23 cellular contexts compared by ENCODE assay signal in genomic region chr17:5092139-5093010, GRCh38. TPM values are rescaled to one million over a fixed set of nuclear protein-coding genes. Genes with fewer than 3 reads are reported as not detected.
DNase-seq lines count a peak whose midpoint lies in the region; ATAC-seq, FAIRE-seq and TF ChIP-seq lines count a peak whose summit lies in the region.
"Had no signal": no experiment of that assay in that cellular context is flagged by ENCODE, and none has a peak within 500 bp of the region (broad histone marks: within the 10 kb centered on the region; RNA-seq: fewer than 3 reads in every experiment).

No MANE protein-coding gene starts in this region.

- H3K79me2 ChIP-seq in PC-3 (ENCODE audit: low read length) (no peaks in the 10 kb centered on the region), GM12878 (ENCODE audit: control insufficient read depth, insufficient read depth, low read length) (no peaks in the 10 kb centered on the region)

- peaks cover 0 to 7% (median 3%) of the 10 kb centered on the region in 4 donors for H3K4me1 Mint-ChIP-seq in CD4-positive, CD25-positive, alpha-beta regulatory T cell

- H3K9me3 ChIP-seq in CD4-positive, CD25-positive, alpha-beta regulatory T cell (ENCODE audit: control insufficient read depth in 2 of 2, low read length in 2 of 2): peaks cover 78 to 100% of the 10 kb centered on the region in 2 experiments
- peaks cover 27% of the 10 kb centered on the region for H3K9me3 ChIP-seq in PC-3 (ENCODE audit: low read length)
- H3K9me3 ChIP-seq in GM12878 (replicated peaks; ENCODE audit: control insufficient read depth, insufficient read depth, low read length): peaks cover 70% of the 10 kb centered on the region

- H3K27ac ChIP-seq in CD4-positive, CD25-positive, alpha-beta regulatory T cell (ENCODE audit: insufficient read depth, low read length, poor library complexity, severe bottlenecking): no peak overlapping the region
- no peak overlapping the region for H3K27ac ChIP-seq in PC-3 (ENCODE audit: low read length)
- H3K27ac ChIP-seq in GM12878 (ENCODE audit: control insufficient read depth, insufficient read depth): no peak overlapping the region
- peak overlapping the region; percentile 28 for H3K27ac ChIP-seq in temporal lobe (ENCODE audit: low read depth, low read length)
- H3K27ac ChIP-seq: HL-60, SJSA1 had no signal

- H3K4me3 Mint-ChIP-seq in CD4-positive, CD25-positive, alpha-beta regulatory T cell: no peak overlapping the region
- H3K4me3 Mint-ChIP-seq: CD14-positive monocyte, GM23338 had no signal

- FAIRE-seq in GM12878 (lab: Jason Lieb, UNC) (no peak), H54 (lab: Jason Lieb, UNC) (no peak)
- FAIRE-seq: A204.1, D721Med had no signal

- peak overlapping the region; percentile 8 for H3K4me3 ChIP-seq in CD4-positive, CD25-positive, alpha-beta regulatory T cell (ENCODE audit: low read depth, low read length)
- H3K4me3 ChIP-seq in PC-3 (ENCODE audit: low read length): no peak overlapping the region
- no peak overlapping the region for H3K4me3 ChIP-seq in GM12878
- H3K4me3 ChIP-seq: GM23338, SJSA1 had no signal

- DNase-seq in CD4-positive, CD25-positive, alpha-beta regulatory T cell: no peak
- DNase-seq in PC-3: no peak
- DNase-seq in GM12878 (ENCODE audit: low read depth, low spot score): no peak
- DNase-seq in NCI-H2171 treated with DMSO at 0.1 percent for 48 hours (lab: John Stamatoyannopoulos, UW): no peak
- DNase-seq in hepatic stellate cell (ENCODE audit: low spot score): no peak
- DNase-seq in H54 (ENCODE audit: insufficient read length, low spot score): no peak
- DNase-seq: Kasumi-1, NCI-H1092 treated with DMSO at 0.1 percent for 48 hours, NCI-H1436, NCI-H187, NCI-H524 treated with DMSO at 0.1 percent for 48 hours, NCI-H774, Right ventricle myocardium superior, RPMI8226 had no signal

- no peak for ATAC-seq in CD4-positive, CD25-positive, alpha-beta regulatory T cell (ENCODE audit: low read depth in 2 of 2)
- ATAC-seq in PC-3 (no peak), GM12878 (no peak)
- ATAC-seq: GM23338 had no signal

- POLR2A ChIA-PET in PC-3 (lab: Charles Lee; ENCODE audit: unreplicated experiment) (no interaction called here), GM12878 (lab: Charles Lee) (no interaction called here)

- peaks cover 3% of the 10 kb centered on the region for H3K4me1 ChIP-seq in CD4-positive, CD25-positive, alpha-beta regulatory T cell (ENCODE audit: control insufficient read depth, insufficient read depth, low read length, poor library complexity, severe bottlenecking)
- no peaks in the 10 kb centered on the region for H3K4me1 ChIP-seq in PC-3 (ENCODE audit: insufficient read depth, low read length)
- H3K4me1 ChIP-seq in GM12878 (ENCODE audit: control insufficient read depth, insufficient read depth, low read length): no peaks in the 10 kb centered on the region
- H3K4me1 ChIP-seq: SJSA1 had no signal

- H4K20me1 ChIP-seq in PC-3 (ENCODE audit: low read length) (no peaks in the 10 kb centered on the region), GM12878 (ENCODE audit: control insufficient read depth, insufficient read depth) (no peaks in the 10 kb centered on the region)

- TF ChIP-seq POLR2A in GM12878 (IDR thresholded peaks at IDR 0.05; ENCODE audit: low read depth, low read length): no peak
- no peak for TF ChIP-seq POLR2A in H54 (IDR thresholded peaks at IDR 0.05; ENCODE audit: low read depth, low read length)

- no peaks in the 10 kb centered on the region for H3F3A ChIP-seq in PC-3 (ENCODE audit: low read length, unreplicated experiment)

- 78% methylated on average over 6 of the region's 6 CpGs for WGBS in GM12878 (ENCODE audit: insufficient coverage, insufficient replicate concordance, low lambda C conversion rate, missing lambda C conversion rate)

- TF ChIP-seq RAD21 in GM12878 (IDR thresholded peaks at IDR 0.05; ENCODE audit: insufficient read depth, low read depth, low read length): no peak

- peak overlapping the region in 1 of 3 donors; percentile 26 for H3K27ac Mint-ChIP-seq in CD4-positive, CD25-positive, alpha-beta regulatory T cell
- H3K27ac Mint-ChIP-seq: CD14-positive monocyte, GM23338, IgD-negative memory B cell had no signal

- TF ChIP-seq CTCF in PC-3 (conservative IDR thresholded peaks at IDR 0.05; ENCODE audit: low read depth, low read length): no peak
- TF ChIP-seq CTCF in GM12878 (IDR thresholded peaks at IDR 0.05 in 2 of 3, conservative IDR thresholded peaks at IDR 0.05 in 1 of 3; ENCODE audit: control insufficient read depth in 2 of 3, extremely low read depth in 1 of 3, insufficient read depth in 1 of 3, low read depth in 3 of 3, low read length in 3 of 3): no peak

- peaks cover 49% of the 10 kb centered on the region for H3K36me3 Mint-ChIP-seq in CD4-positive, CD25-positive, alpha-beta regulatory T cell

- CTCF ChIA-PET in PC-3 (lab: Charles Lee): no interaction called here
- CTCF ChIA-PET in GM12878 (lab: Yijun Ruan, JAX): interaction anchor here (0.5 kb wide), 1 partner anchor 106 kb away, joined by 3 read pairs; no protein-coding TSS in a partner anchor

- H3K9ac ChIP-seq in PC-3 (ENCODE audit: low read length) (no peak overlapping the region), GM12878 (ENCODE audit: control insufficient read depth, insufficient read depth, low read length) (no peak overlapping the region)

- H3K9me3 Mint-ChIP-seq in CD4-positive, CD25-positive, alpha-beta regulatory T cell: peaks cover 0 to 81% (median 52%) of the 10 kb centered on the region in 7 donors

- intact Hi-C loops in PC-3 (cut with micrococcal nuclease): no loop called here
- intact Hi-C loops in GM12878 (cut with micrococcal nuclease; ENCODE audit: unreplicated experiment): no loop called here

- peaks cover 10% of the 10 kb centered on the region for H3K27me3 Mint-ChIP-seq in CD4-positive, CD25-positive, alpha-beta regulatory T cell

- in situ Hi-C loops in GM12878 (cut with MboI): no loop called here

- TSS peak; percentile 15 for BruUV-seq in PC-3 (replicated peaks; lab: Mats Ljungman, UMichigan)
- BruUV-seq in GM12878 (replicated peaks; lab: Mats Ljungman, UMichigan): no TSS peak

- RAD21 ChIA-PET in GM12878 (lab: Charles Lee; ENCODE audit: unreplicated experiment): no interaction called here

- H3K27me3 ChIP-seq in CD4-positive, CD25-positive, alpha-beta regulatory T cell (ENCODE audit: control insufficient read depth, insufficient read depth, low read length): no peaks in the 10 kb centered on the region
- H3K27me3 ChIP-seq in PC-3 (ENCODE audit: low read length): no peaks in the 10 kb centered on the region
- H3K27me3 ChIP-seq in GM12878 (replicated peaks in 1 of 2; ENCODE audit: control insufficient read depth in 2 of 2, insufficient read depth in 2 of 2, low read length in 1 of 2): no peaks in the 10 kb centered on the region; a peak in 1 of 4 replicates
- H3K27me3 ChIP-seq: SJSA1 had no signal

- H3K9me2 ChIP-seq in PC-3 (replicated peaks; ENCODE audit: low read length): no peaks in the 10 kb centered on the region

- no peak overlapping the region for H2AFZ ChIP-seq in PC-3 (ENCODE audit: low read length)
- no peak overlapping the region for H2AFZ ChIP-seq in GM12878 (ENCODE audit: control insufficient read depth, low read depth, low read length)
- H2AFZ ChIP-seq: GM23338 had no signal

- SMC1A ChIA-PET in GM12878 (lab: Charles Lee; ENCODE audit: uncharacterized antibody, unreplicated experiment): interaction anchor here (0.6 to 1.4 kb wide), 6 partner anchors 18 to 240 kb away, joined by 3 to 5 read pairs (median 3); no protein-coding TSS in a partner anchor

- TF ChIP-seq EP300 in GM12878 (IDR thresholded peaks at IDR 0.05; ENCODE audit: borderline replicate concordance in 1 of 2, control insufficient read depth in 1 of 2, low read depth in 2 of 2, low read length in 2 of 2): no peak

- peaks cover 45% of the 10 kb centered on the region for H3K36me3 ChIP-seq in CD4-positive, CD25-positive, alpha-beta regulatory T cell (ENCODE audit: control insufficient read depth, insufficient read depth, low read length)
- H3K36me3 ChIP-seq in PC-3 (ENCODE audit: low read depth, low read length): peaks cover 24% of the 10 kb centered on the region
- H3K36me3 ChIP-seq in GM12878 (ENCODE audit: control insufficient read depth in 2 of 2, insufficient read depth in 2 of 2, low read length in 1 of 2): peaks cover 0 to 3% of the 10 kb centered on the region in 2 experiments; a peak in 2 of 4 replicates
- H3K36me3 ChIP-seq: SJSA1 had no signal

- H3K4me2 ChIP-seq in PC-3 (ENCODE audit: low read length) (no peak overlapping the region), GM12878 (ENCODE audit: control insufficient read depth, insufficient read depth) (no peak overlapping the region)
- H3K4me2 ChIP-seq: GM23338 had no signal

RNA-seq across cellular contexts. Expression of gene ZFP3, which starts 14.1 kb away (rescaled TPM):
- 2.5 TPM for total RNA-seq in CD4-positive, CD25-positive, alpha-beta regulatory T cell
- polyA plus RNA-seq in CD4-positive, CD25-positive, alpha-beta regulatory T cell: 1 to 10 TPM in 2 of 4 donors, under 1 TPM in 2; 0.32 to 2.0 (median 1.3) TPM
- total RNA-seq in PC-3 (2014; rRNA removed): 0.58 and 0.84 TPM in 2 replicates
- total RNA-seq in GM12878 (2013; cell fraction: nucleolus; rRNA removed): 10.0 and 11.5 TPM in 2 replicates
- 0.96 and 1.1 TPM in 2 replicates for total RNA-seq in GM12878 (2014; rRNA removed)
- 1.7 and 1.8 TPM in 2 replicates for total RNA-seq in GM12878 (2014; rRNA removed; fragmentation: Illumina TruSeq; extraction: Trizol)
- total RNA-seq in GM12878 (2021): 1.6 and 1.7 TPM in 2 replicates
- polyA plus RNA-seq in GM12878 (2011; ENCODE audit: low read depth): 0.67 TPM
- polyA plus RNA-seq in GM12878 (2011; rRNA removed): 4.1 and 5.2 TPM in 2 replicates
- 1.8 and 2.0 TPM in 2 replicates for polyA plus RNA-seq in GM12878 (2011; cell fraction: cytosol; rRNA removed)
- 3.6 and 4.7 TPM in 2 replicates for polyA plus RNA-seq in GM12878 (2011; cell fraction: nucleus; rRNA removed)
- polyA plus RNA-seq in GM12878 (2012): 1.2 and 1.3 TPM in 2 replicates
- 2.5 and 3.2 TPM in 2 replicates for polyA plus RNA-seq in GM12878 (2014; fragmentation: Illumina TruSeq; extraction: Trizol)
- under 1 TPM; 0.37 to 0.39 TPM for polyA plus RNA-seq in GM12878 (2014; fragmentation: Nextera tagmentation; extraction: Ambion mirVana)
- polyA plus RNA-seq in GM12878 (2014; rRNA removed): 1.2 and 1.7 TPM in 2 replicates
- polyA plus RNA-seq in GM12878 (2016; fragmentation: Nextera tagmentation; extraction: Ambion mirVana): 1 to 10 TPM; 1.1 to 1.8 TPM
- polyA minus RNA-seq in GM12878 (2011; rRNA and poly(A)+ RNA removed): 2.9 and 3.6 TPM in 2 replicates
- polyA minus RNA-seq in GM12878 (2011; cell fraction: cytosol; rRNA and poly(A)+ RNA removed): 0.62 and 0.67 TPM in 2 replicates
- 5.1 TPM in 2 replicates for polyA minus RNA-seq in GM12878 (2011; cell fraction: nucleus; rRNA and poly(A)+ RNA removed)
- 7.9 TPM for total RNA-seq in temporal lobe

RNA-seq across cellular contexts. Expression of gene ZNF232, which starts 19.3 kb away (rescaled TPM):
- 8.0 TPM for total RNA-seq in CD4-positive, CD25-positive, alpha-beta regulatory T cell
- 10 to 100 TPM in 2 of 4 donors, 1 to 10 TPM in 2; 4.6 to 12.3 (median 9.0) TPM for polyA plus RNA-seq in CD4-positive, CD25-positive, alpha-beta regulatory T cell
- total RNA-seq in PC-3 (2014; rRNA removed) (3.5 and 4.7 TPM in 2 replicates), GM12878 (2014; rRNA removed) (12.3 and 13.0 TPM in 2 replicates), GM12878 (2014; rRNA removed; fragmentation: Illumina TruSeq; extraction: Trizol) (13.3 and 15.7 TPM in 2 replicates), GM12878 (2021) (10.8 and 15.2 TPM in 2 replicates), temporal lobe (10.8 TPM)
- total RNA-seq in GM12878 (2013; cell fraction: nucleolus; rRNA removed): 24.4 and 27.3 TPM in 2 replicates
- polyA plus RNA-seq in GM12878 (2011; ENCODE audit: low read depth): 5.0 TPM
- polyA plus RNA-seq in GM12878 (2011; rRNA removed) (13.4 and 16.8 TPM in 2 replicates), GM12878 (2014; fragmentation: Illumina TruSeq; extraction: Trizol) (12.2 and 13.3 TPM in 2 replicates), GM12878 (2014; fragmentation: Nextera tagmentation; extraction: Ambion mirVana) (10 to 100 TPM; 12.8 to 14.3 TPM), GM12878 (2014; rRNA removed) (10.1 and 10.2 TPM in 2 replicates), GM12878 (2016; fragmentation: Nextera tagmentation; extraction: Ambion mirVana) (10 to 100 TPM; 11.4 to 12.0 TPM)
- polyA plus RNA-seq in GM12878 (2011; cell fraction: cytosol; rRNA removed): 9.8 and 10.0 TPM in 2 replicates
- 13.0 and 16.9 TPM in 2 replicates for polyA plus RNA-seq in GM12878 (2011; cell fraction: nucleus; rRNA removed)
- 4.3 and 5.8 TPM in 2 replicates for polyA plus RNA-seq in GM12878 (2012)
- polyA minus RNA-seq in GM12878 (2011; rRNA and poly(A)+ RNA removed): 12.5 and 15.2 TPM in 2 replicates
- 3.4 and 5.7 TPM in 2 replicates for polyA minus RNA-seq in GM12878 (2011; cell fraction: cytosol; rRNA and poly(A)+ RNA removed)
- polyA minus RNA-seq in GM12878 (2011; cell fraction: nucleus; rRNA and poly(A)+ RNA removed): 8.7 and 9.4 TPM in 2 replicates

RNA-seq across cellular contexts. Expression of gene USP6, which starts 23.5 kb away (rescaled TPM):
- not detected for total RNA-seq in CD4-positive, CD25-positive, alpha-beta regulatory T cell
- polyA plus RNA-seq in CD4-positive, CD25-positive, alpha-beta regulatory T cell: under 1 TPM in 3 of 4 donors, not detected in 1; 0.02 to 0.10 (median 0.06) TPM
- total RNA-seq in PC-3 (2014; rRNA removed) (not detected in 2 replicates), GM12878 (2014; rRNA removed) (0.05 TPM in 1 of 2 replicates, not detected in the other), GM12878 (2014; rRNA removed; fragmentation: Illumina TruSeq; extraction: Trizol) (0.04 and 0.05 TPM in 2 replicates), GM12878 (2021) (0.03 and 0.13 TPM in 2 replicates), temporal lobe (under 0.01 TPM)
- total RNA-seq in GM12878 (2013; cell fraction: nucleolus; rRNA removed): 0.17 TPM in 1 of 2 replicates, not detected in the other
- polyA plus RNA-seq in GM12878 (2011; ENCODE audit: low read depth): 0.04 TPM
- polyA plus RNA-seq in GM12878 (2011; rRNA removed) (0.01 and 0.03 TPM in 2 replicates), GM12878 (2014; fragmentation: Illumina TruSeq; extraction: Trizol) (under 0.01 and 0.05 TPM in 2 replicates), GM12878 (2014; fragmentation: Nextera tagmentation; extraction: Ambion mirVana) (under 1 TPM; 0.08 to 0.15 TPM), GM12878 (2014; rRNA removed) (not detected in 2 replicates), GM12878 (2016; fragmentation: Nextera tagmentation; extraction: Ambion mirVana) (under 1 TPM; 0.33 to 0.39 TPM)
- polyA plus RNA-seq in GM12878 (2011; cell fraction: cytosol; rRNA removed): 0.03 TPM in 1 of 2 replicates, not detected in the other
- polyA plus RNA-seq in GM12878 (2011; cell fraction: nucleus; rRNA removed): 0.04 TPM in 2 replicates
- polyA plus RNA-seq in GM12878 (2012): 0.16 and 0.24 TPM in 2 replicates
- polyA minus RNA-seq in GM12878 (2011; rRNA and poly(A)+ RNA removed): under 0.01 and 0.21 TPM in 2 replicates
- not detected in 2 replicates for polyA minus RNA-seq in GM12878 (2011; cell fraction: cytosol; rRNA and poly(A)+ RNA removed)
- 0.12 TPM in 1 of 2 replicates, not detected in the other for polyA minus RNA-seq in GM12878 (2011; cell fraction: nucleus; rRNA and poly(A)+ RNA removed)
- total RNA-seq: Right ventricle myocardium superior, SJSA1 had no signal

RNA-seq across cellular contexts. Expression of gene SLC52A1, which starts 57.1 kb away (rescaled TPM):
- 0.22 TPM for total RNA-seq in CD4-positive, CD25-positive, alpha-beta regulatory T cell
- polyA plus RNA-seq in CD4-positive, CD25-positive, alpha-beta regulatory T cell: under 1 TPM in 2 of 4 donors, not detected in 2; 0.27 to 0.41 TPM
- not detected in 2 replicates for total RNA-seq in PC-3 (2014; rRNA removed)
- total RNA-seq in GM12878 (2013; cell fraction: nucleolus; rRNA removed): not detected in 2 replicates
- 0.11 TPM in 1 of 2 replicates, not detected in the other for total RNA-seq in GM12878 (2014; rRNA removed)
- total RNA-seq in GM12878 (2014; rRNA removed; fragmentation: Illumina TruSeq; extraction: Trizol): not detected in 2 replicates
- not detected in 2 replicates for total RNA-seq in GM12878 (2021)
- 0.09 TPM for polyA plus RNA-seq in GM12878 (2011; ENCODE audit: low read depth)
- polyA plus RNA-seq in GM12878 (2011; rRNA removed): not detected in 2 replicates
- polyA plus RNA-seq in GM12878 (2011; cell fraction: cytosol; rRNA removed): 0.05 TPM in 1 of 2 replicates, not detected in the other
- 0.16 TPM in 1 of 2 replicates, not detected in the other for polyA plus RNA-seq in GM12878 (2011; cell fraction: nucleus; rRNA removed)
- 0.13 TPM in 1 of 2 replicates, not detected in the other for polyA plus RNA-seq in GM12878 (2012)
- polyA plus RNA-seq in GM12878 (2014; fragmentation: Illumina TruSeq; extraction: Trizol): not detected in 2 replicates
- not detected for polyA plus RNA-seq in GM12878 (2014; fragmentation: Nextera tagmentation; extraction: Ambion mirVana)
- 0.04 and 0.06 TPM in 2 replicates for polyA plus RNA-seq in GM12878 (2014; rRNA removed)
- not detected for polyA plus RNA-seq in GM12878 (2016; fragmentation: Nextera tagmentation; extraction: Ambion mirVana)
- not detected in 2 replicates for polyA minus RNA-seq in GM12878 (2011; rRNA and poly(A)+ RNA removed)
- not detected in 2 replicates for polyA minus RNA-seq in GM12878 (2011; cell fraction: cytosol; rRNA and poly(A)+ RNA removed)
- not detected in 2 replicates for polyA minus RNA-seq in GM12878 (2011; cell fraction: nucleus; rRNA and poly(A)+ RNA removed)
- not detected for total RNA-seq in temporal lobe
- total RNA-seq: M059J, Right ventricle myocardium superior, SJSA1 had no signal
- polyA plus RNA-seq: CD14-positive monocyte, IgD-negative memory B cell had no signal
